In genomic region chr14:81062816-81063215, GRCh38 we compare ENCODE assay signal across 8 cellular contexts.
DNase-seq lines count a peak whose midpoint lies in the region; ATAC-seq and TF ChIP-seq lines count a peak whose summit lies in the region.

No MANE protein-coding gene starts in this region.

- DNase-seq in AML-193 (lab: John Stamatoyannopoulos, UW) (peak; percentile 63 to 78), OCI-LY7 (ENCODE audit: low spot score) (peak; percentile 72), foreskin fibroblast (no peak), SKM-1 treated with dmso at 0.1 percent for 144 hours (lab: John Stamatoyannopoulos, UW; ENCODE audit: unreplicated experiment) (no peak), cortex of kidney (lab: John Stamatoyannopoulos, UW) (no peak)

- H3K4me2 ChIP-seq in OCI-LY7 (ENCODE audit: low read length) = no peak overlapping the region

- no peaks in the 10 kb centered on the region for H4K20me1 ChIP-seq in OCI-LY7 (ENCODE audit: insufficient read depth, low read length)

- no peak overlapping the region for H3K27ac ChIP-seq in OCI-LY7 (ENCODE audit: low read depth, low read length, poor library complexity, severe bottlenecking)

- BruUV-seq in OCI-LY7 (replicated peaks; lab: Mats Ljungman, UMichigan) = no TSS peak

- H3K4me3 ChIP-seq in OCI-LY7 (ENCODE audit: low read depth, low read length, poor library complexity, severe bottlenecking) = no peak overlapping the region
- H3K4me3 ChIP-seq in foreskin fibroblast (ENCODE audit: low read depth in 1 of 2, low read length in 2 of 2) = no peak overlapping the region

- H2AFZ ChIP-seq in OCI-LY7 (ENCODE audit: low read length) = peak overlapping the region; percentile 23; the same call in 1 of the 2 replicates

- no peaks in the 10 kb centered on the region for H3K4me1 ChIP-seq in OCI-LY7 (ENCODE audit: insufficient read depth, low read length, poor library complexity, severe bottlenecking)

- POLR2A ChIA-PET in OCI-LY7 (lab: Charles Lee) = no interaction called here

- no peaks in the 10 kb centered on the region for H3K36me3 ChIP-seq in OCI-LY7 (ENCODE audit: insufficient read depth, low read length)

- H3K79me2 ChIP-seq in OCI-LY7 (ENCODE audit: insufficient read depth, low read depth, low read length) = no peaks in the 10 kb centered on the region

- H3K9me2 ChIP-seq in OCI-LY7 (ENCODE audit: insufficient read depth, low read length) = 0 out of 2 replicates have a peak, but pooled peaks cover 6% of the 10 kb centered on the region

- CTCF ChIA-PET in OCI-LY7 (lab: Charles Lee; ENCODE audit: unreplicated experiment) = interaction anchor here (1.1 kb wide), 1 partner anchor 471 kb away, joined by 3 read pairs; the partner anchor contains the start of gene SEL1L

- TF ChIP-seq CTCF in OCI-LY7 (conservative IDR thresholded peaks at IDR 0.05; ENCODE audit: low read length) (peak; percentile 87), foreskin fibroblast (IDR thresholded peaks at IDR 0.05; ENCODE audit: low read depth, low read length) (peak; percentile 9)

- H3K9me3 ChIP-seq in OCI-LY7 (ENCODE audit: low read length) = no peaks in the 10 kb centered on the region

- ATAC-seq in GM18498 (IDR thresholded peaks at IDR 0.05; ENCODE audit: unreplicated experiment) (peak; percentile 91), HG03139 (IDR thresholded peaks at IDR 0.05; ENCODE audit: unreplicated experiment) (peak; percentile 76), GM18517 (IDR thresholded peaks at IDR 0.05; ENCODE audit: unreplicated experiment) (no peak)

- intact Hi-C loops in OCI-LY7 (cut with micrococcal nuclease; ENCODE audit: unreplicated experiment) = loop anchor here (2.0 to 5.0 kb wide), 2 partner anchors 66 to 108 kb away; partner anchors contain the start of gene TSHR

Comparison
In these comparisons a context has a peak if more than half of its experiments do, and no peak if none do; other contexts are left out.
1. DNase-seq: peak in AML-193 (2 of 2) and OCI-LY7 (single experiment); none in foreskin fibroblast (0 of 2), SKM-1 treated with dmso at 0.1 percent for 144 hours (single experiment) and cortex of kidney (single experiment).